In the genomic region with DNA sequence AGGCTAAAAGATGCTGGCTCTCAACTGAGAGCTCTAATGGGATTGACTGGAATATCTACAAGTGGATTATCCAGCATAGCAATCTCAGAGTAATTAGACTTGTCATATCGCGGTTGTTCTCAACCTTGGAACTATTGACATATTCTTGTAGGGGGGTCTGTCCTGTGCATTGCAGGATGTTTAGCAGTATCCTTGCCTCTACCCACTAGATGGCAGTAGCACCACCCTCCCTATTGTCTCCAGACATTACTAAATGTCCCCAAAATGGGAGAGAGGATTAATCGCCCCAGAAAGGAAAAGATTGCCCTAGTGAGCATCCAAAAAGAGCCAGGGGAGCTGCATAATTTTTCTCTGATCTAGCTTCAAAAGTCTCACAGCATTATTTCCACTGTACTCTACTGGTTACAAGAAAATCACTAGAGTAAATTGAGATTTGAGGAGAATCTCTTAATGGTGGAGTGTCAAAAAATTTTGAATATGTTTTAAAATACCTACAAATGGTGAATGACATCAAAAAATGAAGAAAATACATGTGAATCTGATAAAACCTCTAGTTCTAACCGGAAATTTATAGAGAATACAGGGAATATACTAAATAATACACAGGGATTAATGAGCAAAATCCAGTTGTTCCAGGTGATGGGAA, we compare ENCODE assay signal across 10 cellular contexts.
DNase-seq lines count a peak whose midpoint lies in the region; ATAC-seq and TF ChIP-seq lines count a peak whose summit lies in the region.
"Had no signal": no experiment of that assay in that cellular context is flagged by ENCODE, and none has a peak within 500 bp of the region (broad histone marks: within the 10 kb centered on the region; RNA-seq: fewer than 3 reads in every experiment).

No MANE protein-coding gene starts in this region.

- peak; percentile 58 for DNase-seq in GM12865 (ENCODE audit: low read depth)
- peak; percentile 45 for DNase-seq in HCT116 (ENCODE audit: low read depth, low spot score)
- DNase-seq in WTC11 (ENCODE audit: low spot score), result peak; percentile 46
- DNase-seq in iPS-NIHi7 (ENCODE audit: extremely low spot score), result peak; percentile 57
- DNase-seq in DMS79 (lab: John Stamatoyannopoulos, UW), result no peak
- no peak for DNase-seq in DMS114 treated with DMSO at 0.1 percent for 48 hours (lab: John Stamatoyannopoulos, UW; ENCODE audit: unreplicated experiment)

- no peaks in the 10 kb centered on the region for H3K9me3 ChIP-seq in HCT116 (ENCODE audit: control insufficient read depth in 1 of 2, insufficient read depth in 1 of 2, low read depth in 1 of 2, low read length in 2 of 2)
- H3K9me3 ChIP-seq: ovary had no signal

- no peak overlapping the region for H3K27ac Mint-ChIP-seq in WTC11

- H3K9me2 ChIP-seq in HCT116 (ENCODE audit: insufficient read depth), result 0 out of 2 replicates have a peak, but pooled peaks cover 3% of the 10 kb centered on the region

- H3K4me2 ChIP-seq in HCT116 (ENCODE audit: low read length) (no peak overlapping the region), KMS-11 (no peak overlapping the region)

- peak; percentile 90 for ATAC-seq in HCT116
- peak; percentile 98 for ATAC-seq in WTC11

- no peaks in the 10 kb centered on the region for H4K20me1 ChIP-seq in HCT116 (ENCODE audit: insufficient read depth)
- no peaks in the 10 kb centered on the region for H4K20me1 ChIP-seq in KMS-11 (ENCODE audit: insufficient read depth)

- CTCF ChIA-PET in HCT116 (lab: Charles Lee) (no interaction called here), WTC11 (lab: Charles Lee) (no interaction called here)

- H3K27me3 Mint-ChIP-seq in WTC11 (ENCODE audit: low read depth), result no peaks in the 10 kb centered on the region

- H3K4me3 ChIP-seq in ACC112 (ENCODE audit: low read depth, low read length) (no peak overlapping the region), GM12865 (ENCODE audit: low read depth, low read length) (no peak overlapping the region), HCT116 (replicated peaks in 1 of 2; ENCODE audit: low read depth in 1 of 2, low read length in 2 of 2) (no peak overlapping the region), KMS-11 (IDR thresholded peaks at IDR 0.05; ENCODE audit: insufficient read depth, low read depth, low read length) (no peak overlapping the region)
- H3K4me3 ChIP-seq: ovary, SK-N-MC had no signal

- peak; percentile 58 for TF ChIP-seq CTCF in GM12865 (IDR thresholded peaks at IDR 0.05; ENCODE audit: insufficient read depth, low read depth, low read length, missing control alignments)
- peak; percentile 22 to 78 (median 77); a peak in 5 of 6 replicates for TF ChIP-seq CTCF in HCT116 (IDR thresholded peaks at IDR 0.05 in 2 of 3, conservative IDR thresholded peaks at IDR 0.05 in 1 of 3; ENCODE audit: borderline replicate concordance in 1 of 3, insufficient read depth in 1 of 3, low read depth in 2 of 3, low read length in 2 of 3)
- peak; percentile 83 for TF ChIP-seq CTCF in KMS-11 (conservative IDR thresholded peaks at IDR 0.05; ENCODE audit: low read depth, low read length)
- no peak; the same call in 1 of the 2 replicates for TF ChIP-seq CTCF in WTC11 (IDR thresholded peaks at IDR 0.05)

- H3K27ac ChIP-seq in ACC112 (ENCODE audit: low read depth, low read length) (no peak overlapping the region), HCT116 (ENCODE audit: low read depth, low read length) (no peak overlapping the region), KMS-11 (no peak overlapping the region)
- H3K27ac ChIP-seq: ovary, SK-N-MC had no signal

- no peak overlapping the region for H3K4me3 Mint-ChIP-seq in WTC11

- H3K27me3 ChIP-seq in ACC112 (ENCODE audit: insufficient read depth, low read length), result no peaks in the 10 kb centered on the region
- H3K27me3 ChIP-seq in HCT116 (ENCODE audit: insufficient read depth, low read length), result no peaks in the 10 kb centered on the region
- no peaks in the 10 kb centered on the region for H3K27me3 ChIP-seq in KMS-11 (ENCODE audit: insufficient read depth, low read depth)
- H3K27me3 ChIP-seq: ovary had no signal

- peak overlapping the region; percentile 95 for H2AFZ ChIP-seq in ACC112 (ENCODE audit: low read length, unreplicated experiment)
- peak overlapping the region; percentile 95 for H2AFZ ChIP-seq in HCT116 (ENCODE audit: low read depth, low read length, poor library complexity, severe bottlenecking)
- H2AFZ ChIP-seq in KMS-11 (ENCODE audit: low read depth), result peak overlapping the region; percentile 38; the same call in 1 of the 2 replicates

- no peaks in the 10 kb centered on the region for H3K79me2 ChIP-seq in ACC112 (ENCODE audit: control insufficient read depth, insufficient read depth, low read length, unreplicated experiment)
- H3K79me2 ChIP-seq in HCT116 (ENCODE audit: insufficient read depth, low read length), result no peaks in the 10 kb centered on the region
- H3K79me2 ChIP-seq in KMS-11 (ENCODE audit: insufficient read depth, low read depth), result no peaks in the 10 kb centered on the region

- H3K9ac ChIP-seq in HCT116 (ENCODE audit: low read length), result no peak overlapping the region
- no peak overlapping the region for H3K9ac ChIP-seq in KMS-11

- H3K4me1 ChIP-seq in ACC112 (ENCODE audit: control insufficient read depth, insufficient read depth, low read length, unreplicated experiment), result peaks cover 4% of the 10 kb centered on the region
- no peaks in the 10 kb centered on the region for H3K4me1 ChIP-seq in HCT116 (ENCODE audit: control insufficient read depth in 1 of 2, insufficient read depth in 2 of 2, low read length in 2 of 2)
- H3K4me1 ChIP-seq in KMS-11 (ENCODE audit: low read depth, poor library complexity, severe bottlenecking), result peaks cover 6% of the 10 kb centered on the region

- intact Hi-C loops in HCT116 (cut with micrococcal nuclease), result loop anchor here (1.0 kb wide), 1 partner anchor 410 kb away; no protein-coding TSS in a partner anchor

- RAD21 ChIA-PET in HCT116 (lab: Charles Lee; ENCODE audit: low non-redundant PET in 1 of 2, low total read pairs in 2 of 2, uncharacterized antibody in 2 of 2, unreplicated experiment in 2 of 2), result no interaction called here

- H3K4me1 Mint-ChIP-seq in WTC11, result no peaks in the 10 kb centered on the region

- H3K36me3 ChIP-seq in ACC112 (ENCODE audit: insufficient read depth, low read length) (no peaks in the 10 kb centered on the region), HCT116 (ENCODE audit: control insufficient read depth in 1 of 2, insufficient read depth in 2 of 2, low read length in 2 of 2) (no peaks in the 10 kb centered on the region), KMS-11 (ENCODE audit: insufficient read depth) (no peaks in the 10 kb centered on the region)
- H3K36me3 ChIP-seq: ovary had no signal

- POLR2A ChIA-PET in HCT116 (lab: Charles Lee), result no interaction called here
- POLR2A ChIA-PET in WTC11 (lab: Charles Lee), result no interaction called here

- TF ChIP-seq POLR2A in HCT116 (IDR thresholded peaks at IDR 0.05; ENCODE audit: borderline replicate concordance, extremely low read depth, insufficient read depth, insufficient read length), result no peak

- no peaks in the 10 kb centered on the region for H3K36me3 Mint-ChIP-seq in WTC11

- TF ChIP-seq RAD21 in HCT116 (IDR thresholded peaks at IDR 0.05; ENCODE audit: low read depth), result peak; percentile 51

- BruUV-seq in HCT116 (replicated peaks; lab: Mats Ljungman, UMichigan), result no TSS peak

- H3K9me3 Mint-ChIP-seq in WTC11, result no peaks in the 10 kb centered on the region

TF ChIP-seq in HCT116, 20 proteins besides CTCF, POLR2A, EP300 and RAD21:
- no peak for TF ChIP-seq ZNF274 (IDR thresholded peaks at IDR 0.05; ENCODE audit: low read depth, low read length)

TF ChIP-seq in WTC11, 78 proteins besides CTCF, POLR2A, EP300 and RAD21 (continues in another document):
- TF ChIP-seq, protein P1, sequence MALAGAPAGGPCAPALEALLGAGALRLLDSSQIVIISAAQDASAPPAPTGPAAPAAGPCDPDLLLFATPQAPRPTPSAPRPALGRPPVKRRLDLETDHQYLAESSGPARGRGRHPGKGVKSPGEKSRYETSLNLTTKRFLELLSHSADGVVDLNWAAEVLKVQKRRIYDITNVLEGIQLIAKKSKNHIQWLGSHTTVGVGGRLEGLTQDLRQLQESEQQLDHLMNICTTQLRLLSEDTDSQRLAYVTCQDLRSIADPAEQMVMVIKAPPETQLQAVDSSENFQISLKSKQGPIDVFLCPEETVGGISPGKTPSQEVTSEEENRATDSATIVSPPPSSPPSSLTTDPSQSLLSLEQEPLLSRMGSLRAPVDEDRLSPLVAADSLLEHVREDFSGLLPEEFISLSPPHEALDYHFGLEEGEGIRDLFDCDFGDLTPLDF (CRISPR knock-in tag; IDR thresholded peaks at IDR 0.05), result no peak
- no peak for TF ChIP-seq MYBL2 (CRISPR knock-in tag; IDR thresholded peaks at IDR 0.05)
- TF ChIP-seq, protein P2, sequence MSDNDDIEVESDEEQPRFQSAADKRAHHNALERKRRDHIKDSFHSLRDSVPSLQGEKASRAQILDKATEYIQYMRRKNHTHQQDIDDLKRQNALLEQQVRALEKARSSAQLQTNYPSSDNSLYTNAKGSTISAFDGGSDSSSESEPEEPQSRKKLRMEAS (CRISPR knock-in tag; IDR thresholded peaks at IDR 0.05), result no peak
- TF ChIP-seq, protein P3, sequence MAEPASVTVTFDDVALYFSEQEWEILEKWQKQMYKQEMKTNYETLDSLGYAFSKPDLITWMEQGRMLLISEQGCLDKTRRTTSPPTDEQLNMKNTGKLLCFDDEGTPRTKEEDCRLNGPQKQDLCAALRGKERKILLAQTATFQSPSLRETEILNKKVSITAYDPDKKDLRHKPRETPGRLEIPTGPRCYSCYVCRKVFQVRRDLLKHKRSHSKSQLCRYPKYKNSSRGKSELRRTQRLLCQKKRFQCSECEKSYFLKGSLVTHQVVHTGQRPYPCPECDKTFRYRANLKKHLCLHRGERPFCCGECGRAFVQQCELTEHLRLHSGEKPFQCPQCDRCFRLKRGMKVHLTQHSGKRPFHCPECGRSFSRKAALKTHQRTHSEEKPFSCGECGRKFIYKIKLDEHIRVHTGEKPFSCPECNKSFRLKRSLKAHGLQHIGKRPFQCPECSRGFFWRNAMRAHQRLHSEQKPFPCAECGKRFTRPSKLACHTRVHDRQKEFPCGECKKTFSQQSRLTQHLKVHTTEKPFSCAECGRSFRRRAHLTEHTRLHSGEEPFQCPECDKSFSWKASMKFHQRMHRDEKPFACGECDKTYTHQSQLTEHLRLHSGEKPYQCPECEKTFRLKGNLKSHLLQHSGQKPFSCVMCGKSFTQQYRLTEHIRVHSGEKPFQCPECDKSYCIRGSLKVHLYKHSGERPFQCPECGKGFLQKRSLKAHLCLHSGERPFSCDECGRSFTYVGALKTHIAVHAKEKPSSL (CRISPR knock-in tag; conservative IDR thresholded peaks at IDR 0.05), result no peak
- TF ChIP-seq, protein P4, sequence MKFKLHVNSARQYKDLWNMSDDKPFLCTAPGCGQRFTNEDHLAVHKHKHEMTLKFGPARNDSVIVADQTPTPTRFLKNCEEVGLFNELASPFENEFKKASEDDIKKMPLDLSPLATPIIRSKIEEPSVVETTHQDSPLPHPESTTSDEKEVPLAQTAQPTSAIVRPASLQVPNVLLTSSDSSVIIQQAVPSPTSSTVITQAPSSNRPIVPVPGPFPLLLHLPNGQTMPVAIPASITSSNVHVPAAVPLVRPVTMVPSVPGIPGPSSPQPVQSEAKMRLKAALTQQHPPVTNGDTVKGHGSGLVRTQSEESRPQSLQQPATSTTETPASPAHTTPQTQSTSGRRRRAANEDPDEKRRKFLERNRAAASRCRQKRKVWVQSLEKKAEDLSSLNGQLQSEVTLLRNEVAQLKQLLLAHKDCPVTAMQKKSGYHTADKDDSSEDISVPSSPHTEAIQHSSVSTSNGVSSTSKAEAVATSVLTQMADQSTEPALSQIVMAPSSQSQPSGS (CRISPR knock-in tag; IDR thresholded peaks at IDR 0.05; ENCODE audit: borderline replicate concordance, low read depth), result no peak

Comparison
In these comparisons a context has a peak if more than half of its experiments do, and no peak if none do; other contexts are left out.
1. H2AFZ ChIP-seq: peak in every context shown above with its lines; median percentile 95 in ACC112; 95 in HCT116; 38 in KMS-11.
2. DNase-seq: peak in GM12865 (single experiment), HCT116 (single experiment), WTC11 (single experiment) and iPS-NIHi7 (single experiment); none in DMS79 (single experiment) and DMS114 treated with DMSO at 0.1 percent for 48 hours (single experiment).